In the genomic region with DNA sequence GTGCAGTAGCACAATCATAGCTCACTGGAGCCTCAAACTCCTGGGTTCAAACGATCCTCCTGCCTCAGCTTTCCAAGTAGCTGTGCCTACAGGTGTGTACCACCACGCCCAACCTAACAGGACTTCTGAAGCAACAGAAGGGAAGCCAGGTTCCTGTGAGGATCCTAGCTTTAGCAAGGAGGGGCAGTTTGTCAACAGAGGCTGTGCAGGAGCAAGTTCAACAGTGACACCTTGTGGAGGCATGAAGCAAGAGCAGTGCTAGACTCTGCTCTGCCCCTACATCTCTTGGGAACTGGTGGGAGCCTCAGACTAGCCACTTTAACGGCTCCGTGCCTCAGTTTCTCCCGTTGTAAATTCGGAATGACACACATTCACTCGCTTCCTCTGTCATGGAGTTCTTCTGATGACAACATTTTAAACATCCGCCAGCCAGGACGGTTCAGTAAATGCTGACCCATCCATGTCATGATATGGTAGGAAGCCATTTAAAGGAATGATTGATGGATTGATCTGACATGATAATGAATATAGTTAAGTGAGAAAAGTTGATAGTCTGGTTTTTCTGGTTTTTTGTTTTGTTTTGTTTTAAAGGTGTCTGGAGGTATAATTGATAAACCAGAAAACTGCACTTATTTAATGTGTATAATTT, we compare ENCODE assay signal across 1 cellular context.
TF ChIP-seq lines count a peak whose summit lies in the region.

No MANE protein-coding gene starts in this region.

TF ChIP-seq in HepG2, 621 proteins besides CTCF, POLR2A, EP300 and RAD21 (continued from another document and continues in another):
- TF ChIP-seq, protein P1, sequence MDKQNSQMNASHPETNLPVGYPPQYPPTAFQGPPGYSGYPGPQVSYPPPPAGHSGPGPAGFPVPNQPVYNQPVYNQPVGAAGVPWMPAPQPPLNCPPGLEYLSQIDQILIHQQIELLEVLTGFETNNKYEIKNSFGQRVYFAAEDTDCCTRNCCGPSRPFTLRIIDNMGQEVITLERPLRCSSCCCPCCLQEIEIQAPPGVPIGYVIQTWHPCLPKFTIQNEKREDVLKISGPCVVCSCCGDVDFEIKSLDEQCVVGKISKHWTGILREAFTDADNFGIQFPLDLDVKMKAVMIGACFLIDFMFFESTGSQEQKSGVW (CRISPR knock-in tag; IDR thresholded peaks at IDR 0.05; ENCODE audit: borderline replicate concordance): no peak
- TF ChIP-seq ATF7 (IDR thresholded peaks at IDR 0.05): no peak
- TF ChIP-seq ATF7 (CRISPR knock-in tag; IDR thresholded peaks at IDR 0.05): no peak
- no peak for TF ChIP-seq NCOA2 (CRISPR knock-in tag; IDR thresholded peaks at IDR 0.05)
- no peak for TF ChIP-seq ZNF317 (CRISPR knock-in tag; IDR thresholded peaks at IDR 0.05)
- TF ChIP-seq, protein P2, sequence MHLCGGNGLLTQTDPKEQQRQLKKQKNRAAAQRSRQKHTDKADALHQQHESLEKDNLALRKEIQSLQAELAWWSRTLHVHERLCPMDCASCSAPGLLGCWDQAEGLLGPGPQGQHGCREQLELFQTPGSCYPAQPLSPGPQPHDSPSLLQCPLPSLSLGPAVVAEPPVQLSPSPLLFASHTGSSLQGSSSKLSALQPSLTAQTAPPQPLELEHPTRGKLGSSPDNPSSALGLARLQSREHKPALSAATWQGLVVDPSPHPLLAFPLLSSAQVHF (CRISPR knock-in tag; IDR thresholded peaks at IDR 0.05): no peak
- no peak for TF ChIP-seq SAP130 (CRISPR knock-in tag; IDR thresholded peaks at IDR 0.05; ENCODE audit: low read depth)
- no peak for TF ChIP-seq ZNF34 (CRISPR knock-in tag; IDR thresholded peaks at IDR 0.05; ENCODE audit: borderline replicate concordance)
- no peak for TF ChIP-seq ZNF790 (CRISPR knock-in tag; IDR thresholded peaks at IDR 0.05; ENCODE audit: borderline replicate concordance)
- TF ChIP-seq PLRG1 (conservative IDR thresholded peaks at IDR 0.05): no peak
- TF ChIP-seq RFX5 (IDR thresholded peaks at IDR 0.05; ENCODE audit: low read depth, low read length): no peak
- TF ChIP-seq HNRNPUL1 (IDR thresholded peaks at IDR 0.05; ENCODE audit: low read depth, low read length): no peak
- TF ChIP-seq, protein P3, sequence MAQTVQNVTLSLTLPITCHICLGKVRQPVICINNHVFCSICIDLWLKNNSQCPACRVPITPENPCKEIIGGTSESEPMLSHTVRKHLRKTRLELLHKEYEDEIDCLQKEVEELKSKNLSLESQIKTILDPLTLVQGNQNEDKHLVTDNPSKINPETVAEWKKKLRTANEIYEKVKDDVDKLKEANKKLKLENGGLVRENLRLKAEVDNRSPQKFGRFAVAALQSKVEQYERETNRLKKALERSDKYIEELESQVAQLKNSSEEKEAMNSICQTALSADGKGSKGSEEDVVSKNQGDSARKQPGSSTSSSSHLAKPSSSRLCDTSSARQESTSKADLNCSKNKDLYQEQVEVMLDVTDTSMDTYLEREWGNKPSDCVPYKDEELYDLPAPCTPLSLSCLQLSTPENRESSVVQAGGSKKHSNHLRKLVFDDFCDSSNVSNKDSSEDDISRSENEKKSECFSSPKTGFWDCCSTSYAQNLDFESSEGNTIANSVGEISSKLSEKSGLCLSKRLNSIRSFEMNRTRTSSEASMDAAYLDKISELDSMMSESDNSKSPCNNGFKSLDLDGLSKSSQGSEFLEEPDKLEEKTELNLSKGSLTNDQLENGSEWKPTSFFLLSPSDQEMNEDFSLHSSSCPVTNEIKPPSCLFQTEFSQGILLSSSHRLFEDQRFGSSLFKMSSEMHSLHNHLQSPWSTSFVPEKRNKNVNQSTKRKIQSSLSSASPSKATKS (CRISPR knock-in tag; IDR thresholded peaks at IDR 0.05): no peak
- TF ChIP-seq CBX1 (IDR thresholded peaks at IDR 0.05; ENCODE audit: low read depth): peak; percentile 93
- TF ChIP-seq ZNF619 (CRISPR knock-in tag; IDR thresholded peaks at IDR 0.05): 0 out of 2 replicates have a peak, but pooled peaks have one; percentile 63
- TF ChIP-seq PAF1 (CRISPR knock-in tag; IDR thresholded peaks at IDR 0.05): no peak
- no peak for TF ChIP-seq ZNF207 (IDR thresholded peaks at IDR 0.05; ENCODE audit: borderline replicate concordance)
- TF ChIP-seq, protein P4, sequence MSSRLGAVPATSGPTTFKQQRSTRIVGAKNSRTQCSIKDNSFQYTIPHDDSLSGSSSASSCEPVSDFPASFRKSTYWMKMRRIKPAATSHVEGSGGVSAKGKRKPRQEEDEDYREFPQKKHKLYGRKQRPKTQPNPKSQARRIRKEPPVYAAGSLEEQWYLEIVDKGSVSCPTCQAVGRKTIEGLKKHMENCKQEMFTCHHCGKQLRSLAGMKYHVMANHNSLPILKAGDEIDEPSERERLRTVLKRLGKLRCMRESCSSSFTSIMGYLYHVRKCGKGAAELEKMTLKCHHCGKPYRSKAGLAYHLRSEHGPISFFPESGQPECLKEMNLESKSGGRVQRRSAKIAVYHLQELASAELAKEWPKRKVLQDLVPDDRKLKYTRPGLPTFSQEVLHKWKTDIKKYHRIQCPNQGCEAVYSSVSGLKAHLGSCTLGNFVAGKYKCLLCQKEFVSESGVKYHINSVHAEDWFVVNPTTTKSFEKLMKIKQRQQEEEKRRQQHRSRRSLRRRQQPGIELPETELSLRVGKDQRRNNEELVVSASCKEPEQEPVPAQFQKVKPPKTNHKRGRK (CRISPR knock-in tag; IDR thresholded peaks at IDR 0.05): no peak
- TF ChIP-seq RBFOX2 (IDR thresholded peaks at IDR 0.05; ENCODE audit: low read depth, low read length): no peak
- TF ChIP-seq, protein P5, sequence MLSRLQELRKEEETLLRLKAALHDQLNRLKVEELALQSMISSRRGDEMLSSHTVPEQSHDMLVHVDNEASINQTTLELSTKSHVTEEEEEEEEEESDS (CRISPR knock-in tag; IDR thresholded peaks at IDR 0.05; ENCODE audit: borderline replicate concordance): no peak; the same call in 1 of the 2 replicates
- TF ChIP-seq U2AF1 (optimal IDR thresholded peaks at IDR 0.05; ENCODE audit: low read depth, low read length): peak; percentile 20
- no peak for TF ChIP-seq SP2 (CRISPR knock-in tag; IDR thresholded peaks at IDR 0.05)
- TF ChIP-seq, protein P6, sequence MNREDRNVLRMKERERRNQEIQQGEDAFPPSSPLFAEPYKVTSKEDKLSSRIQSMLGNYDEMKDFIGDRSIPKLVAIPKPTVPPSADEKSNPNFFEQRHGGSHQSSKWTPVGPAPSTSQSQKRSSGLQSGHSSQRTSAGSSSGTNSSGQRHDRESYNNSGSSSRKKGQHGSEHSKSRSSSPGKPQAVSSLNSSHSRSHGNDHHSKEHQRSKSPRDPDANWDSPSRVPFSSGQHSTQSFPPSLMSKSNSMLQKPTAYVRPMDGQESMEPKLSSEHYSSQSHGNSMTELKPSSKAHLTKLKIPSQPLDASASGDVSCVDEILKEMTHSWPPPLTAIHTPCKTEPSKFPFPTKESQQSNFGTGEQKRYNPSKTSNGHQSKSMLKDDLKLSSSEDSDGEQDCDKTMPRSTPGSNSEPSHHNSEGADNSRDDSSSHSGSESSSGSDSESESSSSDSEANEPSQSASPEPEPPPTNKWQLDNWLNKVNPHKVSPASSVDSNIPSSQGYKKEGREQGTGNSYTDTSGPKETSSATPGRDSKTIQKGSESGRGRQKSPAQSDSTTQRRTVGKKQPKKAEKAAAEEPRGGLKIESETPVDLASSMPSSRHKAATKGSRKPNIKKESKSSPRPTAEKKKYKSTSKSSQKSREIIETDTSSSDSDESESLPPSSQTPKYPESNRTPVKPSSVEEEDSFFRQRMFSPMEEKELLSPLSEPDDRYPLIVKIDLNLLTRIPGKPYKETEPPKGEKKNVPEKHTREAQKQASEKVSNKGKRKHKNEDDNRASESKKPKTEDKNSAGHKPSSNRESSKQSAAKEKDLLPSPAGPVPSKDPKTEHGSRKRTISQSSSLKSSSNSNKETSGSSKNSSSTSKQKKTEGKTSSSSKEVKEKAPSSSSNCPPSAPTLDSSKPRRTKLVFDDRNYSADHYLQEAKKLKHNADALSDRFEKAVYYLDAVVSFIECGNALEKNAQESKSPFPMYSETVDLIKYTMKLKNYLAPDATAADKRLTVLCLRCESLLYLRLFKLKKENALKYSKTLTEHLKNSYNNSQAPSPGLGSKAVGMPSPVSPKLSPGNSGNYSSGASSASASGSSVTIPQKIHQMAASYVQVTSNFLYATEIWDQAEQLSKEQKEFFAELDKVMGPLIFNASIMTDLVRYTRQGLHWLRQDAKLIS (CRISPR knock-in tag; IDR thresholded peaks at IDR 0.05): no peak
- TF ChIP-seq STAT5B (CRISPR knock-in tag; IDR thresholded peaks at IDR 0.05): no peak
- no peak for TF ChIP-seq ZSCAN22 (CRISPR knock-in tag; IDR thresholded peaks at IDR 0.05)
- no peak for TF ChIP-seq MEF2D (CRISPR knock-in tag; IDR thresholded peaks at IDR 0.05)
- TF ChIP-seq BCL6 (CRISPR knock-in tag; IDR thresholded peaks at IDR 0.05): no peak
- TF ChIP-seq SRF (IDR thresholded peaks at IDR 0.05; ENCODE audit: low read depth, low read length): no peak
- no peak for TF ChIP-seq SSRP1 (CRISPR knock-in tag; IDR thresholded peaks at IDR 0.05)
- no peak for TF ChIP-seq ZFP82 (CRISPR knock-in tag; IDR thresholded peaks at IDR 0.05; ENCODE audit: borderline replicate concordance)
- TF ChIP-seq DNMT1 (CRISPR knock-in tag; IDR thresholded peaks at IDR 0.05): no peak
- no peak for TF ChIP-seq MTA3 (CRISPR knock-in tag; IDR thresholded peaks at IDR 0.05)
- no peak for TF ChIP-seq ZNF564 (CRISPR knock-in tag; IDR thresholded peaks at IDR 0.05)
- TF ChIP-seq MAFG (CRISPR knock-in tag; IDR thresholded peaks at IDR 0.05): no peak
- no peak for TF ChIP-seq SATB2 (CRISPR knock-in tag; IDR thresholded peaks at IDR 0.05)
- no peak for TF ChIP-seq ZMAT3 (CRISPR knock-in tag; conservative IDR thresholded peaks at IDR 0.05)
- no peak for TF ChIP-seq PITX1 (CRISPR knock-in tag; IDR thresholded peaks at IDR 0.05)
- no peak for TF ChIP-seq ZNF24 (IDR thresholded peaks at IDR 0.05)
- TF ChIP-seq, protein P7, sequence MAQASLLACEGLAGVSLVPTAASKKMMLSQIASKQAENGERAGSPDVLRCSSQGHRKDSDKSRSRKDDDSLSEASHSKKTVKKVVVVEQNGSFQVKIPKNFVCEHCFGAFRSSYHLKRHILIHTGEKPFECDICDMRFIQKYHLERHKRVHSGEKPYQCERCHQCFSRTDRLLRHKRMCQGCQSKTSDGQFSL (CRISPR knock-in tag; IDR thresholded peaks at IDR 0.05): peak; percentile 68; the same call in 1 of the 2 replicates
- no peak for TF ChIP-seq MED8 (CRISPR knock-in tag; IDR thresholded peaks at IDR 0.05; ENCODE audit: insufficient replicate concordance)
- TF ChIP-seq REPIN1 (CRISPR knock-in tag; IDR thresholded peaks at IDR 0.05; ENCODE audit: borderline replicate concordance, low read depth): 0 out of 2 replicates have a peak, but pooled peaks have one; percentile 28
- TF ChIP-seq, protein P8, sequence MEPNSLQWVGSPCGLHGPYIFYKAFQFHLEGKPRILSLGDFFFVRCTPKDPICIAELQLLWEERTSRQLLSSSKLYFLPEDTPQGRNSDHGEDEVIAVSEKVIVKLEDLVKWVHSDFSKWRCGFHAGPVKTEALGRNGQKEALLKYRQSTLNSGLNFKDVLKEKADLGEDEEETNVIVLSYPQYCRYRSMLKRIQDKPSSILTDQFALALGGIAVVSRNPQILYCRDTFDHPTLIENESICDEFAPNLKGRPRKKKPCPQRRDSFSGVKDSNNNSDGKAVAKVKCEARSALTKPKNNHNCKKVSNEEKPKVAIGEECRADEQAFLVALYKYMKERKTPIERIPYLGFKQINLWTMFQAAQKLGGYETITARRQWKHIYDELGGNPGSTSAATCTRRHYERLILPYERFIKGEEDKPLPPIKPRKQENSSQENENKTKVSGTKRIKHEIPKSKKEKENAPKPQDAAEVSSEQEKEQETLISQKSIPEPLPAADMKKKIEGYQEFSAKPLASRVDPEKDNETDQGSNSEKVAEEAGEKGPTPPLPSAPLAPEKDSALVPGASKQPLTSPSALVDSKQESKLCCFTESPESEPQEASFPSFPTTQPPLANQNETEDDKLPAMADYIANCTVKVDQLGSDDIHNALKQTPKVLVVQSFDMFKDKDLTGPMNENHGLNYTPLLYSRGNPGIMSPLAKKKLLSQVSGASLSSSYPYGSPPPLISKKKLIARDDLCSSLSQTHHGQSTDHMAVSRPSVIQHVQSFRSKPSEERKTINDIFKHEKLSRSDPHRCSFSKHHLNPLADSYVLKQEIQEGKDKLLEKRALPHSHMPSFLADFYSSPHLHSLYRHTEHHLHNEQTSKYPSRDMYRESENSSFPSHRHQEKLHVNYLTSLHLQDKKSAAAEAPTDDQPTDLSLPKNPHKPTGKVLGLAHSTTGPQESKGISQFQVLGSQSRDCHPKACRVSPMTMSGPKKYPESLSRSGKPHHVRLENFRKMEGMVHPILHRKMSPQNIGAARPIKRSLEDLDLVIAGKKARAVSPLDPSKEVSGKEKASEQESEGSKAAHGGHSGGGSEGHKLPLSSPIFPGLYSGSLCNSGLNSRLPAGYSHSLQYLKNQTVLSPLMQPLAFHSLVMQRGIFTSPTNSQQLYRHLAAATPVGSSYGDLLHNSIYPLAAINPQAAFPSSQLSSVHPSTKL (CRISPR knock-in tag; IDR thresholded peaks at IDR 0.05): no peak
- TF ChIP-seq, protein P9, sequence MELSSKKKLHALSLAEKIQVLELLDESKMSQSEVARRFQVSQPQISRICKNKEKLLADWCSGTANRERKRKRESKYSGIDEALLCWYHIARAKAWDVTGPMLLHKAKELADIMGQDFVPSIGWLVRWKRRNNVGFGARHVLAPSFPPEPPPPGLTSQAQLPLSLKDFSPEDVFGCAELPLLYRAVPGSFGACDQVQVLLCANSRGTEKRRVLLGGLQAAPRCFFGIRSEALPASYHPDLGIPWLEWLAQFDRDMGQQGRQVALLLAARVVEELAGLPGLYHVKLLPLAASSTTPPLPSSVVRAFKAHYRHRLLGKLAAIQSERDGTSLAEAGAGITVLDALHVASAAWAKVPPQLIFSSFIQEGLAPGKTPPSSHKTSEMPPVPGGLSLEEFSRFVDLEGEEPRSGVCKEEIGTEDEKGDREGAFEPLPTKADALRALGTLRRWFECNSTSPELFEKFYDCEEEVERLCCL (CRISPR knock-in tag; IDR thresholded peaks at IDR 0.05; ENCODE audit: borderline replicate concordance): no peak
